ENCODE assay signal across 1 cellular context in the genomic region with DNA sequence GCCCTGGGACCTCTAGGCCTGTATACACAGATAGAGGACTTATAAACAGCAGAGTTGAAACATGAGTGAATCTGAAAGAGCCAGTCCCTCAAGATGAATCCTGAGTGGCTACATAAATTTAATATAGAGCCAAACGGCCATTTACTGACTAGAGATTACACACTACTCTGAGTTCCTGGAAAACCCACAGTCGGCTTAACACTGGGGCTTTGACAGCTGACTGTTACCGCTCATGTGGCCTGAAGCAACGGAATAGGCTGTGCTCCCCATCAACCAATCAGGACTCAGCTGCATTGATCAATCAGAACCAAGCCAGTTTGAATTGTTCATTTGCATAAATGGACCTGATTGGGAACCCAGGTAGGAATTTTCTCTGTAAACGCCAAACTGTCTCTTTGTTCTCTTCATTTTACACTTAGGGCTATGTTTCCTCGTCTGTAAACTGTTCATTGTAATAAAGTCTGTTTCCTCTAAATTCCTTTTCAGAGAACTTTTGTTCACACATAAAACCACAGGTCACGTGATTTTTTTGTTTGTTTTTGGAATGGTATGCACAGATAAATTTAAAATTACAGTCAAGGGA.
A peak's percentile ranks its signal among the peaks of the same experiment; 100 is the strongest.
TF ChIP-seq lines count a peak whose summit lies in the region.

No MANE protein-coding gene starts in this region.

TF ChIP-seq in K562, 482 proteins besides CTCF, POLR2A, EP300 and RAD21 (continued from another document and continues in another):
- no peak for TF ChIP-seq SMARCB1 (IDR thresholded peaks at IDR 0.05; ENCODE audit: insufficient read length, low read depth)
- TF ChIP-seq, protein P1, sequence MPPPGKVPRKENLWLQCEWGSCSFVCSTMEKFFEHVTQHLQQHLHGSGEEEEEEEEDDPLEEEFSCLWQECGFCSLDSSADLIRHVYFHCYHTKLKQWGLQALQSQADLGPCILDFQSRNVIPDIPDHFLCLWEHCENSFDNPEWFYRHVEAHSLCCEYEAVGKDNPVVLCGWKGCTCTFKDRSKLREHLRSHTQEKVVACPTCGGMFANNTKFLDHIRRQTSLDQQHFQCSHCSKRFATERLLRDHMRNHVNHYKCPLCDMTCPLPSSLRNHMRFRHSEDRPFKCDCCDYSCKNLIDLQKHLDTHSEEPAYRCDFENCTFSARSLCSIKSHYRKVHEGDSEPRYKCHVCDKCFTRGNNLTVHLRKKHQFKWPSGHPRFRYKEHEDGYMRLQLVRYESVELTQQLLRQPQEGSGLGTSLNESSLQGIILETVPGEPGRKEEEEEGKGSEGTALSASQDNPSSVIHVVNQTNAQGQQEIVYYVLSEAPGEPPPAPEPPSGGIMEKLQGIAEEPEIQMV (tag; conservative IDR thresholded peaks at IDR 0.05; ENCODE audit: low read depth) = peak; percentile 95
- no peak for TF ChIP-seq ZNF280B (CRISPR knock-in tag; IDR thresholded peaks at IDR 0.05)
- TF ChIP-seq ZBED1 (IDR thresholded peaks at IDR 0.05) = no peak
- no peak for TF ChIP-seq PCBP1 (IDR thresholded peaks at IDR 0.05; ENCODE audit: low read depth, low read length, poor library complexity, severe bottlenecking)
- TF ChIP-seq, protein P2, sequence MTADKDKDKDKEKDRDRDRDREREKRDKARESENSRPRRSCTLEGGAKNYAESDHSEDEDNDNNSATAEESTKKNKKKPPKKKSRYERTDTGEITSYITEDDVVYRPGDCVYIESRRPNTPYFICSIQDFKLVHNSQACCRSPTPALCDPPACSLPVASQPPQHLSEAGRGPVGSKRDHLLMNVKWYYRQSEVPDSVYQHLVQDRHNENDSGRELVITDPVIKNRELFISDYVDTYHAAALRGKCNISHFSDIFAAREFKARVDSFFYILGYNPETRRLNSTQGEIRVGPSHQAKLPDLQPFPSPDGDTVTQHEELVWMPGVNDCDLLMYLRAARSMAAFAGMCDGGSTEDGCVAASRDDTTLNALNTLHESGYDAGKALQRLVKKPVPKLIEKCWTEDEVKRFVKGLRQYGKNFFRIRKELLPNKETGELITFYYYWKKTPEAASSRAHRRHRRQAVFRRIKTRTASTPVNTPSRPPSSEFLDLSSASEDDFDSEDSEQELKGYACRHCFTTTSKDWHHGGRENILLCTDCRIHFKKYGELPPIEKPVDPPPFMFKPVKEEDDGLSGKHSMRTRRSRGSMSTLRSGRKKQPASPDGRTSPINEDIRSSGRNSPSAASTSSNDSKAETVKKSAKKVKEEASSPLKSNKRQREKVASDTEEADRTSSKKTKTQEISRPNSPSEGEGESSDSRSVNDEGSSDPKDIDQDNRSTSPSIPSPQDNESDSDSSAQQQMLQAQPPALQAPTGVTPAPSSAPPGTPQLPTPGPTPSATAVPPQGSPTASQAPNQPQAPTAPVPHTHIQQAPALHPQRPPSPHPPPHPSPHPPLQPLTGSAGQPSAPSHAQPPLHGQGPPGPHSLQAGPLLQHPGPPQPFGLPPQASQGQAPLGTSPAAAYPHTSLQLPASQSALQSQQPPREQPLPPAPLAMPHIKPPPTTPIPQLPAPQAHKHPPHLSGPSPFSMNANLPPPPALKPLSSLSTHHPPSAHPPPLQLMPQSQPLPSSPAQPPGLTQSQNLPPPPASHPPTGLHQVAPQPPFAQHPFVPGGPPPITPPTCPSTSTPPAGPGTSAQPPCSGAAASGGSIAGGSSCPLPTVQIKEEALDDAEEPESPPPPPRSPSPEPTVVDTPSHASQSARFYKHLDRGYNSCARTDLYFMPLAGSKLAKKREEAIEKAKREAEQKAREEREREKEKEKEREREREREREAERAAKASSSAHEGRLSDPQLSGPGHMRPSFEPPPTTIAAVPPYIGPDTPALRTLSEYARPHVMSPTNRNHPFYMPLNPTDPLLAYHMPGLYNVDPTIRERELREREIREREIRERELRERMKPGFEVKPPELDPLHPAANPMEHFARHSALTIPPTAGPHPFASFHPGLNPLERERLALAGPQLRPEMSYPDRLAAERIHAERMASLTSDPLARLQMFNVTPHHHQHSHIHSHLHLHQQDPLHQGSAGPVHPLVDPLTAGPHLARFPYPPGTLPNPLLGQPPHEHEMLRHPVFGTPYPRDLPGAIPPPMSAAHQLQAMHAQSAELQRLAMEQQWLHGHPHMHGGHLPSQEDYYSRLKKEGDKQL (CRISPR knock-in tag; IDR thresholded peaks at IDR 0.05; ENCODE audit: borderline replicate concordance) = no peak
- TF ChIP-seq FOXP1 (CRISPR knock-in tag; IDR thresholded peaks at IDR 0.05) = no peak
- TF ChIP-seq HSF4 (CRISPR knock-in tag; IDR thresholded peaks at IDR 0.05; ENCODE audit: borderline replicate concordance) = no peak
- TF ChIP-seq CTBP1 (IDR thresholded peaks at IDR 0.05; ENCODE audit: borderline replicate concordance) = no peak
- TF ChIP-seq CCAR2 (IDR thresholded peaks at IDR 0.05; ENCODE audit: low read depth, low read length) = no peak
- TF ChIP-seq GABPA (tag; conservative IDR thresholded peaks at IDR 0.05; ENCODE audit: low read depth) = peak; percentile 16; the same call in 1 of the 2 replicates
- peak; percentile 47 for TF ChIP-seq ARID1B (IDR thresholded peaks at IDR 0.05)
- TF ChIP-seq NFATC3 (IDR thresholded peaks at IDR 0.05) = no peak
- TF ChIP-seq ZKSCAN1 (IDR thresholded peaks at IDR 0.05; ENCODE audit: low read depth, low read length) = no peak
- TF ChIP-seq BRD4 (IDR thresholded peaks at IDR 0.05) = no peak
- no peak for TF ChIP-seq KDM2B (CRISPR knock-in tag; IDR thresholded peaks at IDR 0.05)
- TF ChIP-seq, protein P3, sequence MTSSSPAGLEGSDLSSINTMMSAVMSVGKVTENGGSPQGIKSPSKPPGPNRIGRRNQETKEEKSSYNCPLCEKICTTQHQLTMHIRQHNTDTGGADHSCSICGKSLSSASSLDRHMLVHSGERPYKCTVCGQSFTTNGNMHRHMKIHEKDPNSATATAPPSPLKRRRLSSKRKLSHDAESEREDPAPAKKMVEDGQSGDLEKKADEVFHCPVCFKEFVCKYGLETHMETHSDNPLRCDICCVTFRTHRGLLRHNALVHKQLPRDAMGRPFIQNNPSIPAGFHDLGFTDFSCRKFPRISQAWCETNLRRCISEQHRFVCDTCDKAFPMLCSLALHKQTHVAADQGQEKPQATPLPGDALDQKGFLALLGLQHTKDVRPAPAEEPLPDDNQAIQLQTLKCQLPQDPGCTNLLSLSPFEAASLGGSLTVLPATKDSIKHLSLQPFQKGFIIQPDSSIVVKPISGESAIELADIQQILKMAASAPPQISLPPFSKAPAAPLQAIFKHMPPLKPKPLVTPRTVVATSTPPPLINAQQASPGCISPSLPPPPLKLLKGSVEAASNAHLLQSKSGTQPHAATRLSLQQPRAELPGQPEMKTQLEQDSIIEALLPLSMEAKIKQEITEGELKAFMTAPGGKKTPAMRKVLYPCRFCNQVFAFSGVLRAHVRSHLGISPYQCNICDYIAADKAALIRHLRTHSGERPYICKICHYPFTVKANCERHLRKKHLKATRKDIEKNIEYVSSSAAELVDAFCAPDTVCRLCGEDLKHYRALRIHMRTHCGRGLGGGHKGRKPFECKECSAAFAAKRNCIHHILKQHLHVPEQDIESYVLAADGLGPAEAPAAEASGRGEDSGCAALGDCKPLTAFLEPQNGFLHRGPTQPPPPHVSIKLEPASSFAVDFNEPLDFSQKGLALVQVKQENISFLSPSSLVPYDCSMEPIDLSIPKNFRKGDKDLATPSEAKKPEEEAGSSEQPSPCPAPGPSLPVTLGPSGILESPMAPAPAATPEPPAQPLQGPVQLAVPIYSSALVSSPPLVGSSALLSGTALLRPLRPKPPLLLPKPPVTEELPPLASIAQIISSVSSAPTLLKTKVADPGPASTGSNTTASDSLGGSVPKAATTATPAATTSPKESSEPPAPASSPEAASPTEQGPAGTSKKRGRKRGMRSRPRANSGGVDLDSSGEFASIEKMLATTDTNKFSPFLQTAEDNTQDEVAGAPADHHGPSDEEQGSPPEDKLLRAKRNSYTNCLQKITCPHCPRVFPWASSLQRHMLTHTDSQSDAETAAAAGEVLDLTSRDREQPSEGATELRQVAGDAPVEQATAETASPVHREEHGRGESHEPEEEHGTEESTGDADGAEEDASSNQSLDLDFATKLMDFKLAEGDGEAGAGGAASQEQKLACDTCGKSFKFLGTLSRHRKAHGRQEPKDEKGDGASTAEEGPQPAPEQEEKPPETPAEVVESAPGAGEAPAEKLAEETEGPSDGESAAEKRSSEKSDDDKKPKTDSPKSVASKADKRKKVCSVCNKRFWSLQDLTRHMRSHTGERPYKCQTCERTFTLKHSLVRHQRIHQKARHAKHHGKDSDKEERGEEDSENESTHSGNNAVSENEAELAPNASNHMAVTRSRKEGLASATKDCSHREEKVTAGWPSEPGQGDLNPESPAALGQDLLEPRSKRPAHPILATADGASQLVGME (CRISPR knock-in tag; IDR thresholded peaks at IDR 0.05) = no peak
- no peak for TF ChIP-seq HDAC8 (tag; IDR thresholded peaks at IDR 0.05)
- TF ChIP-seq ZZZ3 (IDR thresholded peaks at IDR 0.05) = no peak
- TF ChIP-seq SETDB1 (IDR thresholded peaks at IDR 0.05; ENCODE audit: low read length) = no peak
- peak; percentile 58 for TF ChIP-seq ETV1 (tag; conservative IDR thresholded peaks at IDR 0.05; ENCODE audit: low read depth)
- TF ChIP-seq MAX (CRISPR knock-in tag; IDR thresholded peaks at IDR 0.05) = no peak
- no peak for TF ChIP-seq PHF20 (IDR thresholded peaks at IDR 0.05; ENCODE audit: partially characterized antibody)
- no peak for TF ChIP-seq NFIX (CRISPR knock-in tag; IDR thresholded peaks at IDR 0.05; ENCODE audit: low read depth)
- TF ChIP-seq ZBTB12 (CRISPR knock-in tag; IDR thresholded peaks at IDR 0.05) = no peak
- no peak for TF ChIP-seq ZNF311 (CRISPR knock-in tag; IDR thresholded peaks at IDR 0.05)
- TF ChIP-seq, protein P4, sequence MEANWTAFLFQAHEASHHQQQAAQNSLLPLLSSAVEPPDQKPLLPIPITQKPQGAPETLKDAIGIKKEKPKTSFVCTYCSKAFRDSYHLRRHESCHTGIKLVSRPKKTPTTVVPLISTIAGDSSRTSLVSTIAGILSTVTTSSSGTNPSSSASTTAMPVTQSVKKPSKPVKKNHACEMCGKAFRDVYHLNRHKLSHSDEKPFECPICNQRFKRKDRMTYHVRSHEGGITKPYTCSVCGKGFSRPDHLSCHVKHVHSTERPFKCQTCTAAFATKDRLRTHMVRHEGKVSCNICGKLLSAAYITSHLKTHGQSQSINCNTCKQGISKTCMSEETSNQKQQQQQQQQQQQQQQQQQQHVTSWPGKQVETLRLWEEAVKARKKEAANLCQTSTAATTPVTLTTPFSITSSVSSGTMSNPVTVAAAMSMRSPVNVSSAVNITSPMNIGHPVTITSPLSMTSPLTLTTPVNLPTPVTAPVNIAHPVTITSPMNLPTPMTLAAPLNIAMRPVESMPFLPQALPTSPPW (CRISPR knock-in tag; IDR thresholded peaks at IDR 0.05) = no peak
- no peak for TF ChIP-seq ASH1L (IDR thresholded peaks at IDR 0.05; ENCODE audit: borderline replicate concordance, low read depth, partially characterized antibody)
- no peak for TF ChIP-seq UBTF (IDR thresholded peaks at IDR 0.05; ENCODE audit: borderline replicate concordance in 1 of 2, low read depth in 2 of 2, low read length in 2 of 2)
- TF ChIP-seq ZNF12 (CRISPR knock-in tag; IDR thresholded peaks at IDR 0.05) = no peak
- TF ChIP-seq RUNX1 (IDR thresholded peaks at IDR 0.05; ENCODE audit: low read depth) = no peak
- no peak for TF ChIP-seq ARNT (IDR thresholded peaks at IDR 0.05)
- TF ChIP-seq TEAD4 (IDR thresholded peaks at IDR 0.05; ENCODE audit: low read length) = peak; percentile 61
- TF ChIP-seq TEAD4 (CRISPR knock-in tag; IDR thresholded peaks at IDR 0.05; ENCODE audit: borderline replicate concordance) = no peak
- no peak for TF ChIP-seq ETS2 (tag; IDR thresholded peaks at IDR 0.05; ENCODE audit: borderline replicate concordance, poor library complexity, severe bottlenecking)
- TF ChIP-seq RBM34 (IDR thresholded peaks at IDR 0.05; ENCODE audit: borderline replicate concordance, insufficient read depth, low read length) = no peak
- TF ChIP-seq, protein P5, sequence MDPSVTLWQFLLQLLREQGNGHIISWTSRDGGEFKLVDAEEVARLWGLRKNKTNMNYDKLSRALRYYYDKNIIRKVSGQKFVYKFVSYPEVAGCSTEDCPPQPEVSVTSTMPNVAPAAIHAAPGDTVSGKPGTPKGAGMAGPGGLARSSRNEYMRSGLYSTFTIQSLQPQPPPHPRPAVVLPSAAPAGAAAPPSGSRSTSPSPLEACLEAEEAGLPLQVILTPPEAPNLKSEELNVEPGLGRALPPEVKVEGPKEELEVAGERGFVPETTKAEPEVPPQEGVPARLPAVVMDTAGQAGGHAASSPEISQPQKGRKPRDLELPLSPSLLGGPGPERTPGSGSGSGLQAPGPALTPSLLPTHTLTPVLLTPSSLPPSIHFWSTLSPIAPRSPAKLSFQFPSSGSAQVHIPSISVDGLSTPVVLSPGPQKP (CRISPR knock-in tag; IDR thresholded peaks at IDR 0.05) = no peak
- no peak for TF ChIP-seq SMARCA5 (IDR thresholded peaks at IDR 0.05)
- peak; percentile 75; the same call in 1 of the 2 replicates for TF ChIP-seq ZNF589 (CRISPR knock-in tag; IDR thresholded peaks at IDR 0.05; ENCODE audit: low read depth)
